ENCODE assay signal across 1 cellular context in genomic region chr17:21287703-21288449, GRCh38.
TF ChIP-seq lines count a peak whose summit lies in the region.

No MANE protein-coding gene starts in this region.

TF ChIP-seq in HepG2, 621 proteins besides CTCF, POLR2A, EP300 and RAD21 (continued from another document and continues in another):
- TF ChIP-seq MLXIP (CRISPR knock-in tag; IDR thresholded peaks at IDR 0.05; ENCODE audit: borderline replicate concordance) (no peak), ZNF546 (CRISPR knock-in tag; conservative IDR thresholded peaks at IDR 0.05) (no peak), POGZ (CRISPR knock-in tag; IDR thresholded peaks at IDR 0.05) (peak; percentile 77), ZIK1 (CRISPR knock-in tag; IDR thresholded peaks at IDR 0.05; ENCODE audit: borderline replicate concordance, low read depth) (0 out of 2 replicates have a peak, but pooled peaks have one; percentile 50), ZNF235 (CRISPR knock-in tag; IDR thresholded peaks at IDR 0.05; ENCODE audit: borderline replicate concordance) (no peak), CREM (IDR thresholded peaks at IDR 0.05) (peak; percentile 90), CREM (CRISPR knock-in tag; IDR thresholded peaks at IDR 0.05) (no peak), ZNF138 (CRISPR knock-in tag; IDR thresholded peaks at IDR 0.05; ENCODE audit: low read depth) (no peak), ZNF589 (CRISPR knock-in tag; conservative IDR thresholded peaks at IDR 0.05) (no peak), PRDM4 (CRISPR knock-in tag; IDR thresholded peaks at IDR 0.05; ENCODE audit: borderline replicate concordance) (no peak), GMEB1 (CRISPR knock-in tag; IDR thresholded peaks at IDR 0.05; ENCODE audit: borderline replicate concordance) (no peak; the same call in 1 of the 2 replicates), ELF3 (CRISPR knock-in tag; IDR thresholded peaks at IDR 0.05) (peak; percentile 88), FOXC1 (CRISPR knock-in tag; IDR thresholded peaks at IDR 0.05; ENCODE audit: borderline replicate concordance) (no peak), ZNF460 (CRISPR knock-in tag; IDR thresholded peaks at IDR 0.05; ENCODE audit: borderline replicate concordance) (no peak), KIAA2018 (CRISPR knock-in tag; IDR thresholded peaks at IDR 0.05; ENCODE audit: borderline replicate concordance) (no peak), ELK4 (CRISPR knock-in tag; IDR thresholded peaks at IDR 0.05; ENCODE audit: borderline replicate concordance) (no peak), ZBTB43 (CRISPR knock-in tag; conservative IDR thresholded peaks at IDR 0.05) (peak; percentile 62; the same call in 1 of the 2 replicates), ETV5 (CRISPR knock-in tag; IDR thresholded peaks at IDR 0.05; ENCODE audit: borderline replicate concordance) (peak; percentile 98), THAP11 (CRISPR knock-in tag; IDR thresholded peaks at IDR 0.05) (peak; percentile 74), CBX5 (CRISPR knock-in tag; IDR thresholded peaks at IDR 0.05; ENCODE audit: borderline replicate concordance) (0 out of 2 replicates have a peak, but pooled peaks have one; percentile 49), ZNF350 (CRISPR knock-in tag; IDR thresholded peaks at IDR 0.05; ENCODE audit: borderline replicate concordance, low read depth) (peak; percentile 77; the same call in 1 of the 2 replicates), ZNF775 (CRISPR knock-in tag; IDR thresholded peaks at IDR 0.05; ENCODE audit: borderline replicate concordance) (no peak), GZF1 (CRISPR knock-in tag; IDR thresholded peaks at IDR 0.05) (no peak), SNAPC4 (CRISPR knock-in tag; IDR thresholded peaks at IDR 0.05) (peak; percentile 56), ZNF232 (CRISPR knock-in tag; IDR thresholded peaks at IDR 0.05; ENCODE audit: borderline replicate concordance) (no peak; the same call in 1 of the 2 replicates), TRIM22 (IDR thresholded peaks at IDR 0.05) (no peak)
